ENCODE assay signal across 1 cellular context in the genomic region with DNA sequence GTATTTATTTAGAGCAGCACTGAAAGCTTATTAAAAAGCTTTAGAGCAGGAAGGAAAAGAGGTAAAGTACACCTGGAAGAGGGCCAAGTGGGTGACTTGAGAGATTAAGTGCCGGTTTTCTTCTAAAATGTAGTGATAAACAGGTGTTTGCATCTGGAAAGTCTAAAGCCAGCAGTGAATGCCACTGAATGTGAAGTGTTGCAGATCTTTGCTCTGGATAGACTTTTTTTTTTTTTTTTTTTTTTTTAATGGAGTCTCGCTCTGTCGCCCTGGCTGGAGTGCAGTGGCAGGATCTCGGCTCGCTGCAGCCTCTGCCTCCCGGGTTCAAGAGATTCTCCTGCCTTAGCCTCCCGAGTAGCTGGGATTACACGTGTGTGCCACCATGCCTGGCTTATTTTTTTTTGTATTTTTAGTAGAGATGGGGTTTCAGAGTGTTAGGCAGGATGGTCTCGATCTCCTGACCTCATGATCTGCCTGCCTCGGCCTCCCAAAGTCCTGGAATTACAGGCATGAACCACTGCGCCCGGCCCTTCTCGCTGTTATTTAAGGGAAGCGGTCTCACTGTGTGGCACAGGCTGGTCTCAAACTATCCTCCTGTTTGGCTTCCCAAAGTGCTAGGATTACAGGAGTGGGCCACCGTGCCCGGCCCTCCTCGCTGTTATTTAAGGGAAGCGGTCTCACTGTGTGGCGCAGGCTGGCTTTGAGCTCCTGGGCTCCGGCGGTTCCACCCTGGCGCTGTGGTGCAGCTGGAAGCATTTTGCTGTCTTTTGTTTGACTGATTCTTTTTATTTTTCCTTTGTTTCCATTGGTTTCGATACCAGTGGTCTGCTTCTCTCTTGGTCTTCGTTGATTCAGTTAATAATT.
A peak's percentile ranks its signal among the peaks of the same experiment; 100 is the strongest.
TF ChIP-seq lines count a peak whose summit lies in the region.

No MANE protein-coding gene starts in this region.

TF ChIP-seq in K562, 482 proteins besides CTCF, POLR2A, EP300 and RAD21:
- peak; percentile 73 for TF ChIP-seq NFIC (IDR thresholded peaks at IDR 0.05)
- TF ChIP-seq ARID1B (IDR thresholded peaks at IDR 0.05), result no peak
